Comparison of ENCODE assay signal across 7 cellular contexts in the genomic region with DNA sequence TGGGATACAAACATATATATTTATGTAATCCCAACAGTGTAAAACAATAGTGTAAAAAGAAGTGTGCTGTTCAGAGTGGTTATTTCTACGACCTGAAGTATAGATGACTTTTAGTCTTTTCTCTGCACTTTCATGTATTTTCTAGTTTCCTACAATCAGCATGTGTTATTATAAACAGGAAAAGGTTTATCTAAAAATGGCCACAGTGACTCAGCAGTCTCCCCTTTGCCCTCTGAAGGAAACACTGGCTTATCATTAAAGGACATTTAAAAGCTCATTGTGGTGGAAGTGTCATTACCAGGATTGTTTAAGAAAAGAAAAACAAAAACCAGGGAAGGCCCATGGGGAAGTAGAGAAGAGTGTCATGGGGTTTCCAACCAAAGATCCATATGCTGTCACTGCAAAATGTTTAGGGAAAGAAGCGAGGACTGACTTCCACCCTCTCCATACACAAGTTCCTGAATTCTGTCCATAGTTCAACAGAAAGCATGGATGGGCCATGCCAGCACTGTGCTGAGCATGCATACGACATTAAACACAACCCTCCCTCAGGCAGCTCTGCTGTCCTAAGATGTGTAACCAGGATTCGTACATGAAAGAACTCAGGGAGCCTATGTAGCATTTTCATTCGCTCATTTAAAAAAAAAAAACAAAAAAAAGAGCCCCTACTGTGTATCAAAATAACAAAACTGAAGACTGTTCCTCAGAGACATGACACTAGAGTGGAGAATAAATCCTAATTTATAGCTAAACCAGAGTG. TPM values are rescaled to one million over a fixed set of nuclear protein-coding genes. Genes with fewer than 3 reads are reported as not detected.
DNase-seq lines count a peak whose midpoint lies in the region; ATAC-seq, FAIRE-seq and TF ChIP-seq lines count a peak whose summit lies in the region.

No MANE protein-coding gene starts in this region.

- DNase-seq in astrocyte (ENCODE audit: low read depth) (peak; percentile 33), lung microvascular endothelial cell (ENCODE audit: low read depth in 2 of 2) (peak; percentile 80 to 85), HuH-7 (ENCODE audit: low spot score) (no peak), AML-193 (lab: John Stamatoyannopoulos, UW) (no peak), germinal center (ENCODE audit: low spot score) (no peak)

- peaks cover 17% of the 10 kb centered on the region for H3K9me3 Mint-ChIP-seq in astrocyte (ENCODE audit: unreplicated experiment)

- peak overlapping the region; percentile 73 for H3K27ac Mint-ChIP-seq in astrocyte (ENCODE audit: unreplicated experiment)

- H3K27me3 ChIP-seq in astrocyte (ENCODE audit: insufficient read depth, low read length): no peaks in the 10 kb centered on the region

- no peak overlapping the region for H2AFZ ChIP-seq in astrocyte (ENCODE audit: low read depth, low read length)

- TF ChIP-seq CTCF in astrocyte (IDR thresholded peaks at IDR 0.05; ENCODE audit: insufficient read depth, low read depth, low read length): no peak

- no peaks in the 10 kb centered on the region for H3K27me3 Mint-ChIP-seq in astrocyte (ENCODE audit: low read depth, unreplicated experiment)

- no peak overlapping the region for H3K9ac ChIP-seq in astrocyte (ENCODE audit: low read length)

- H3K4me3 Mint-ChIP-seq in astrocyte (ENCODE audit: unreplicated experiment): peak overlapping the region; percentile 40

- peak overlapping the region; percentile 35 for H3K4me2 ChIP-seq in astrocyte (ENCODE audit: low read length)

- FAIRE-seq in astrocyte (lab: Jason Lieb, UNC): no peak

- H3K4me1 Mint-ChIP-seq in astrocyte (ENCODE audit: low read depth, unreplicated experiment): peaks cover 21% of the 10 kb centered on the region

- no peaks in the 10 kb centered on the region for H3K79me2 ChIP-seq in astrocyte (ENCODE audit: insufficient read depth, low read length)

- H3K4me1 ChIP-seq in astrocyte (ENCODE audit: insufficient read depth, low read length): peaks cover 6% of the 10 kb centered on the region

- H3K36me3 Mint-ChIP-seq in astrocyte (ENCODE audit: low read depth, unreplicated experiment): peaks cover 28% of the 10 kb centered on the region

- no peak overlapping the region for H3K27ac ChIP-seq in astrocyte (ENCODE audit: low read depth, low read length)

- no peaks in the 10 kb centered on the region for H3K9me3 ChIP-seq in astrocyte (ENCODE audit: insufficient read depth, low read depth, low read length)

- H4K20me1 ChIP-seq in astrocyte (ENCODE audit: insufficient read depth, low read length): no peaks in the 10 kb centered on the region

- peaks cover 2% of the 10 kb centered on the region for H3K36me3 ChIP-seq in astrocyte (ENCODE audit: insufficient read depth, low read length)

- ATAC-seq in GM19372 (IDR thresholded peaks at IDR 0.05; ENCODE audit: low read depth, unreplicated experiment): peak; percentile 44
- peak; percentile 42 for ATAC-seq in HG03521 (IDR thresholded peaks at IDR 0.05; ENCODE audit: unreplicated experiment)

- H3K4me3 ChIP-seq in astrocyte (ENCODE audit: insufficient read depth, low read depth, low read length): no peak overlapping the region

RNA-seq across cellular contexts. Expression of a gene that starts 10.2 kb away (rescaled TPM):
- total RNA-seq in astrocyte: 31.0 and 33.7 TPM in 2 replicates
- 10.7 and 12.6 TPM in 2 replicates for total RNA-seq in lung microvascular endothelial cell

RNA-seq across cellular contexts. Expression of a gene that starts 12.4 kb away (rescaled TPM):
- total RNA-seq in astrocyte: 0.27 and 0.62 TPM in 2 replicates
- total RNA-seq in lung microvascular endothelial cell: 21.1 and 59.7 TPM in 2 replicates

RNA-seq across cellular contexts. Expression of a gene that starts 51.0 kb away (rescaled TPM):
- 5.5 and 6.6 TPM in 2 replicates for total RNA-seq in astrocyte
- 4.0 and 4.4 TPM in 2 replicates for total RNA-seq in lung microvascular endothelial cell

Comparison
In these comparisons a context has a peak if more than half of its experiments do, and no peak if none do; other contexts are left out.
1. DNase-seq: peak in astrocyte (single experiment) and lung microvascular endothelial cell (2 of 2); none in HuH-7 (single experiment), AML-193 (0 of 2) and germinal center (single experiment).
2. RNA of a gene that starts 12.4 kb away (total RNA-seq): 21.1 to 59.7 TPM in lung microvascular endothelial cell; 0.27 to 0.62 TPM in astrocyte; every median in the first group is over 10 times any median in the second.